In genomic region chr7:46448478-46448877, GRCh38 we compare ENCODE assay signal across 24 cellular contexts.
"Had no signal": no experiment of that assay in that cellular context is flagged by ENCODE, and none has a peak within 500 bp of the region (broad histone marks: within the 10 kb centered on the region; RNA-seq: fewer than 3 reads in every experiment).

No MANE protein-coding gene starts in this region.

- H3K27ac ChIP-seq: left lung, lower lobe of right lung, right atrium auricular region, uterus had no signal

- H3K36me3 ChIP-seq: left lung, lower lobe of right lung, right atrium auricular region, uterus had no signal

- H3K27me3 ChIP-seq: left lung, right atrium auricular region, uterus had no signal

- H3K4me3 ChIP-seq: left lung, lower lobe of right lung, right atrium auricular region, smooth muscle cell, uterus had no signal

- H3K9me3 ChIP-seq: right atrium auricular region, uterus had no signal

- FAIRE-seq: frontal cortex, islet of Langerhans had no signal

- DNase-seq: activated B cell treated with CpG ODN at 0.5 μM for 24 hours; activated CD4-positive, alpha-beta T cell treated with anti-CD3 and anti-CD28 coated beads, Interleukin-2, amount 50 U/mL, for 1 hour; activated CD8-positive, alpha-beta T cell treated with anti-CD3 and anti-CD28 coated beads for 36 hours; activated naive CD8-positive, alpha-beta T cell treated with anti-CD3 and anti-CD28 coated beads, Interleukin-2, amount 50 U/mL, for 24 hours; activated T-cell treated with anti-CD3 and anti-CD28 coated beads, Interleukin-2, amount 50 U/mL, for 4 hours; amygdala; central memory CD4-positive, alpha-beta T cell; endodermal cell; left lung; lower lobe of right lung; mesendoderm; stimulated activated CD4-positive, alpha-beta T cell treated with anti-CD3 and anti-CD28 coated beads, Interleukin-1b, Interleukin-23, amount 100 ng/mL, for 48 hours; stimulated activated CD4-positive, alpha-beta T cell treated with anti-CD3 and anti-CD28 coated beads, Interleukin-4, amount 100 ng/mL, for 4 hours; stimulated activated CD8-positive, alpha-beta memory T cell treated with anti-CD3 and anti-CD28 coated beads, Interleukin-4, amount 100 ng/mL, for 48 hours; stimulated activated naive CD8-positive, alpha-beta T cell treated with anti-CD3 and anti-CD28 coated beads, Interleukin-15, amount 100 ng/mL, for 72 hours; substantia nigra; uterus had no signal

- ATAC-seq: activated CD8-positive, alpha-beta T cell treated with anti-CD3 and anti-CD28 coated beads for 36 hours; activated naive CD8-positive, alpha-beta T cell treated with anti-CD3 and anti-CD28 coated beads, Interleukin-2, amount 50 U/mL, for 24 hours; activated T-cell treated with anti-CD3 and anti-CD28 coated beads, Interleukin-2, amount 50 U/mL, for 4 hours; activated T-helper 17 cell treated with anti-CD3 and anti-CD28 coated beads, Interleukin-2, amount 50 U/mL, for 72 hours; left lung; lower lobe of right lung; natural killer cell treated with Interleukin-12 subunit alpha and Interleukin-12 subunit beta and Interleukin-15 and Interleukin-18, amount 100 ng/mL, for 72 hours; stimulated activated memory B cell treated with anti-CD40 and anti-IgM and Interleukin-4, amounts not matched to agents 10 μg/mL and 1 μg/mL and 100 μg/mL, for 72 hours; stimulated activated naive CD8-positive, alpha-beta T cell treated with anti-CD3 and anti-CD28 coated beads, Interleukin-15, amount 100 ng/mL, for 72 hours had no signal

- H3K4me2 ChIP-seq: smooth muscle cell had no signal

- H3K4me1 ChIP-seq: left lung, lower lobe of right lung, right atrium auricular region, uterus had no signal
